7 cellular contexts compared by ENCODE assay signal in the genomic region with DNA sequence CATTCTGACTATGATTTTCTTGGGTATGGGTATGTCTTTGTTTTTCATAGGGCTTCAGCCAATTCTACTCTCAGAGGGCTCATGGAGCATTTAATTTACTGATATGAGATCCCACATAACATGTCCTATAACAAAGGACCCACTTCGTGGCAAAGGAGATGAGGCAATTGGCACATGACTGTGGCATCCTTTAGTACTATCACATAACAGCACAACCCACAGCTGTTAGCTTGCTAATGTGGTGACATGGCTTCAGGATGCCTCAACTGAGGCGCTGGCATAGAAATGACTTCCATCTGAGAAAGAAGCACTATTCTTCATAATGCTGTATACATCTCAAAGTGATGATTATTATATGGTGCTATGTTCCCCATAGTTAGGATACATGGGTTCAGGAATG.
"Had no signal": no experiment of that assay in that cellular context is flagged by ENCODE, and none has a peak within 500 bp of the region (broad histone marks: within the 10 kb centered on the region; RNA-seq: fewer than 3 reads in every experiment).

No MANE protein-coding gene starts in this region.

- H3K4me3 Mint-ChIP-seq: HFFc6 had no signal

- H2AFZ ChIP-seq: GM23248 had no signal

- DNase-seq: GM23248, GOT3, HFFc6, IMR-90, KG1 had no signal

- H3K27ac Mint-ChIP-seq: HFFc6 had no signal

- H3K27ac ChIP-seq: GM23248 had no signal

- H3K36me3 ChIP-seq: HAP-1 had no signal

- H3K4me3 ChIP-seq: GM23248, HAP-1, K562 had no signal

- H3K9ac ChIP-seq: GM23248 had no signal

- H3K4me1 ChIP-seq: HAP-1 had no signal

- H3K9me3 ChIP-seq: HAP-1 had no signal
